Comparison of ENCODE assay signal across 8 cellular contexts in the genomic region with DNA sequence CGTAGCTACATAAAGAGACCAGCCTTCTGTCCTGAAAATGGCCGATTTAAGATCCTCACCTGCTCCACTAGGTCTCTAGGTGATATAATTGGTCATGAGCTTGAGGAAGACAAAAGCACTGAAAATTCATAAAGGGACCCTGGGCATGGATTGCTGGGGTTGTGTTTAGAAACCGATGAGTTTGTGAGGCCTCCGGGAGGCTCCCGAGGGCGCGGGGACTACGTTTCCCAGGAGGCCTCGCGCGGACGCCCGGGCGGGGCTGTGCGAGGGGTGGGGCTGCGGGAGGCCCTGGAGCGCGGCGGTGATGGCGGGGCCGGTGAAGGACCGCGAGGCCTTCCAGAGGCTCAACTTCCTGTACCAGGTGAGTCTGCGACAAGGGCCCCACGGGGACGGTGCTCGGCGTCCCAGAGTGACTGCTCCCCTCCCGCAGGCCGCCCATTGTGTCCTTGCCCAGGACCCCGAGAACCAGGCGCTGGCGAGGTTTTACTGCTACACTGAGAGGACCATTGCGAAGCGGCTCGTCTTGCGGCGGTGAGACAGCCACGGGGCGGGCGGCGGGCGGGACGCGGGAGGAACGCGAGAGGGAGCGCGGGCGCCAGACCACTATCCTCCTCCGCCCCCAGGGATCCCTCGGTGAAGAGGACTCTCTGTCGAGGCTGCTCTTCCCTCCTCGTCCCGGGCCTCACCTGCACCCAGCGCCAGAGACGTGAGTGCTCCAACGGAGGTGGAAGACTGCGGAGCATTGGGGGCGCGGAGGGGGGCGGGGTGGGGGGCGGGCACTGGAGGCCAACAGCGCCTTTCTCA. TPM values are rescaled to one million over a fixed set of nuclear protein-coding genes. Genes with fewer than 3 reads are reported as not detected.
DNase-seq lines count a peak whose midpoint lies in the region; ATAC-seq, FAIRE-seq and TF ChIP-seq lines count a peak whose summit lies in the region.

A gene (plus strand): TSS at position 289 of the 804 bp plus-strand sequence. CDS start 16 bp downstream, at position 305.

- H4K20me1 ChIP-seq in OCI-LY3 (ENCODE audit: insufficient read depth, low read length) (no peaks in the 10 kb centered on the region), endothelial cell of umbilical vein (replicated peaks; ENCODE audit: control insufficient read depth, extremely low read depth, insufficient read depth, low read length) (no peaks in the 10 kb centered on the region)

- H3K27me3 ChIP-seq in OCI-LY3 (ENCODE audit: low read depth, low read length) (no peaks in the 10 kb centered on the region), endothelial cell of umbilical vein (ENCODE audit: control insufficient read depth in 2 of 2, insufficient read depth in 2 of 2, low read length in 2 of 2) (peaks cover 0 to 4% of the 10 kb centered on the region in 2 experiments), mononuclear cell (ENCODE audit: insufficient read depth, low read length) (no peaks in the 10 kb centered on the region)

- TF ChIP-seq POLR2A in endothelial cell of umbilical vein (IDR thresholded peaks at IDR 0.05; ENCODE audit: low read depth, low read length), result peak; percentile 83

- CTCF ChIA-PET in endothelial cell of umbilical vein (lab: Charles Lee), result interaction anchor here (1.0 kb wide), 1 partner anchor 126 kb away, joined by 4 read pairs; no protein-coding TSS in a partner anchor

- peak within 1 kb of the TSS; percentile 82 for H2AFZ ChIP-seq in OCI-LY3 (ENCODE audit: low read depth, low read length)
- peak within 1 kb of the TSS; percentile 88 for H2AFZ ChIP-seq in endothelial cell of umbilical vein (ENCODE audit: low read depth, low read length)

- peaks cover 11% of the 10 kb centered on the region for H3K36me3 ChIP-seq in OCI-LY3 (replicated peaks; ENCODE audit: low read depth, low read length)
- peaks cover 0 to 10% of the 10 kb centered on the region in 2 experiments for H3K36me3 ChIP-seq in endothelial cell of umbilical vein (ENCODE audit: control insufficient read depth in 2 of 2, extremely low read depth in 1 of 2, insufficient read depth in 2 of 2, low read length in 2 of 2)

- dilution Hi-C loops in endothelial cell of umbilical vein (cut with MboI; ENCODE audit: extremely low pct_ligation_motif_present, low sequenced_read_pairs), result no loop called here

- TF ChIP-seq CTCF in OCI-LY3 (IDR thresholded peaks at IDR 0.05; ENCODE audit: low read depth, low read length) (no peak), endothelial cell of umbilical vein (IDR thresholded peaks at IDR 0.05; ENCODE audit: extremely low read depth in 1 of 2, insufficient read depth in 1 of 2, low read depth in 1 of 2, low read length in 2 of 2) (no peak)

- H3K27ac ChIP-seq in OCI-LY3 (ENCODE audit: low read length) (peak within 1 kb of the TSS; percentile 44), endothelial cell of umbilical vein (ENCODE audit: insufficient read depth, low read depth, low read length) (peak within 1 kb of the TSS; percentile 25)

- no peaks in the 10 kb centered on the region for H3K9me1 ChIP-seq in endothelial cell of umbilical vein (replicated peaks; ENCODE audit: control insufficient read depth, extremely low read depth, insufficient read depth, low read length)

- intact Hi-C loops in endothelial cell of umbilical vein (cut with micrococcal nuclease), result no loop called here

- POLR2A ChIA-PET in endothelial cell of umbilical vein (lab: Charles Lee), result no interaction called here

- H3K4me2 ChIP-seq in OCI-LY3 (ENCODE audit: low read length), result peak within 1 kb of the TSS; percentile 78
- H3K4me2 ChIP-seq in endothelial cell of umbilical vein (ENCODE audit: insufficient read depth, low read length), result peak within 1 kb of the TSS; percentile 81

- H3K4me1 ChIP-seq in OCI-LY3 (ENCODE audit: low read length), result peaks cover 20% of the 10 kb centered on the region
- peaks cover 7% of the 10 kb centered on the region for H3K4me1 ChIP-seq in endothelial cell of umbilical vein (ENCODE audit: control insufficient read depth, extremely low read depth, insufficient read depth, low read length)
- H3K4me1 ChIP-seq in mononuclear cell (ENCODE audit: insufficient read depth, low read length), result peaks cover 20% of the 10 kb centered on the region

- DNase-seq in D341Med (ENCODE audit: low spot score) (peak; percentile 98), HuH-7 (ENCODE audit: low spot score) (peak; percentile 84), activated T-cell treated with anti-CD3 and anti-CD28 coated beads for 1 hour (ENCODE audit: low read depth) (peak; percentile 83), endothelial cell of umbilical vein (ENCODE audit: low read depth, low spot score) (peak; percentile 91)
- DNase-seq in stimulated activated CD8-positive, alpha-beta memory T cell treated with anti-CD3 and anti-CD28 coated beads, Interleukin-2, amount 100 ng/mL, for 48 hours (ENCODE audit: low read depth in 2 of 2), result peak; percentile 82 to 84

- peak; percentile 83 for ATAC-seq in GM21515 (IDR thresholded peaks at IDR 0.05; ENCODE audit: unreplicated experiment)

- BruUV-seq in endothelial cell of umbilical vein (replicated peaks; lab: Mats Ljungman, UMichigan), result no TSS peak

- H3K9ac ChIP-seq in OCI-LY3 (ENCODE audit: low read length), result peak within 1 kb of the TSS; percentile 84
- H3K9ac ChIP-seq in endothelial cell of umbilical vein (replicated peaks; ENCODE audit: extremely low read depth, insufficient read depth, low read length), result peak within 1 kb of the TSS; percentile 80

- peak; percentile 76 for FAIRE-seq in endothelial cell of umbilical vein (lab: Jason Lieb, UNC)

- H3K79me2 ChIP-seq in OCI-LY3 (ENCODE audit: low read length) (no peaks in the 10 kb centered on the region), endothelial cell of umbilical vein (ENCODE audit: control insufficient read depth, insufficient read depth, low read length) (no peaks in the 10 kb centered on the region)

- H3K9me3 ChIP-seq in OCI-LY3 (ENCODE audit: insufficient read depth, low read length) (no peaks in the 10 kb centered on the region), endothelial cell of umbilical vein (replicated peaks; ENCODE audit: control insufficient read depth, insufficient read depth, low read length) (no peaks in the 10 kb centered on the region), mononuclear cell (ENCODE audit: low read depth, low read length) (no peaks in the 10 kb centered on the region)

- peak within 1 kb of the TSS; percentile 98 for H3K4me3 ChIP-seq in OCI-LY3 (ENCODE audit: low read length)
- peak within 1 kb of the TSS; percentile 51 to 96 (median 58) for H3K4me3 ChIP-seq in endothelial cell of umbilical vein (replicated peaks in 1 of 3; ENCODE audit: insufficient read depth in 1 of 3, low read depth in 1 of 3, low read length in 3 of 3)
- peak within 1 kb of the TSS; percentile 66 for H3K4me3 ChIP-seq in mononuclear cell (ENCODE audit: low read length)

TF ChIP-seq in endothelial cell of umbilical vein, 7 proteins besides CTCF, POLR2A, EP300 and RAD21:
- TF ChIP-seq EZH2 (IDR thresholded peaks at IDR 0.05; ENCODE audit: borderline replicate concordance, low read depth, low read length, severe bottlenecking) (no peak), MYC (IDR thresholded peaks at IDR 0.05; ENCODE audit: low read depth, low read length) (no peak), GATA2 (IDR thresholded peaks at IDR 0.05; ENCODE audit: insufficient read depth, insufficient read length, low read depth, low read length) (no peak), POLR2AphosphoS5 (IDR thresholded peaks at IDR 0.05; ENCODE audit: insufficient read depth, low read depth, low read length) (peak; percentile 77), JUN (IDR thresholded peaks at IDR 0.05; ENCODE audit: borderline replicate concordance, insufficient read depth, insufficient read length, low read depth) (no peak), FOS (IDR thresholded peaks at IDR 0.05; ENCODE audit: borderline replicate concordance, insufficient read depth, low read length) (no peak)
- TF ChIP-seq, protein P1, sequence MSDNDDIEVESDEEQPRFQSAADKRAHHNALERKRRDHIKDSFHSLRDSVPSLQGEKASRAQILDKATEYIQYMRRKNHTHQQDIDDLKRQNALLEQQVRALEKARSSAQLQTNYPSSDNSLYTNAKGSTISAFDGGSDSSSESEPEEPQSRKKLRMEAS (IDR thresholded peaks at IDR 0.05; ENCODE audit: insufficient read depth, insufficient read length), result no peak

RNA-seq across cellular contexts. Expression of the gene that starts here (rescaled TPM):
- total RNA-seq in endothelial cell of umbilical vein, result 35.0 and 35.3 TPM in 2 replicates
- polyA plus RNA-seq in endothelial cell of umbilical vein, result 101 and 167 TPM in 2 replicates
- polyA plus RNA-seq in endothelial cell of umbilical vein (2011; cell fraction: cytosol; rRNA removed), result 62.5 and 73.8 TPM in 2 replicates
- polyA plus RNA-seq in endothelial cell of umbilical vein (2011; cell fraction: nucleus; rRNA removed), result 38.4 and 48.0 TPM in 2 replicates
- 33.0 and 45.8 TPM in 2 replicates for polyA plus RNA-seq in endothelial cell of umbilical vein (2012)
- polyA minus RNA-seq in endothelial cell of umbilical vein, result 8.1 and 18.2 TPM in 2 replicates
- polyA minus RNA-seq in endothelial cell of umbilical vein (2011; cell fraction: cytosol; rRNA and poly(A)+ RNA removed), result 23.9 TPM
- polyA minus RNA-seq in endothelial cell of umbilical vein (2011; cell fraction: nucleus; rRNA and poly(A)+ RNA removed), result 6.4 and 9.2 TPM in 2 replicates
- 16.0 TPM for total RNA-seq in mononuclear cell

Comparison
In these comparisons a context has a peak if more than half of its experiments do, and no peak if none do; other contexts are left out.
1. Peak in every context shown above with its lines: DNase-seq, ATAC-seq, H3K4me3 ChIP-seq and H3K27ac ChIP-seq.